ENCODE assay signal across 10 cellular contexts in the genomic region with DNA sequence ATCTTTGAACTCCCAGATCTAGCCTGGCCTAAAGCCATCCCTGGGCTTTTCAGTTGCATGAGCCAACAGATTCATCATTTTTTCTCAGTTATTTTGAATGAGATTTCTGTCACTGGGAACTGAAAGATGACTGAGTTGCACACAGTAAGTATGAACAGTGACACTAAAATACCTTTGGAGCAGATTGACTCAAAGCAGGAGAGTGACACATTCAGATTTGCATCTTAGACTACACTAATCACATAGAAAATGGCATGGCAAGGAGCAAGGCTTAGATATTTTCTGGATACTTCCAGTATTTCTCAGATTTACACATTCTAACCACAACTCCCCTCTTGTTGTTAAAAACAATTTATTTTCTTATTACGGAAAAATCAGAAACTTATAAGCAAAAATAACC. TPM values are rescaled to one million over a fixed set of nuclear protein-coding genes. Genes with fewer than 3 reads are reported as not detected.
DNase-seq lines count a peak whose midpoint lies in the region; ATAC-seq lines count a peak whose summit lies in the region.
"Had no signal": no experiment of that assay in that cellular context is flagged by ENCODE, and none has a peak within 500 bp of the region (broad histone marks: within the 10 kb centered on the region; RNA-seq: fewer than 3 reads in every experiment).

No MANE protein-coding gene starts in this region.

- ATAC-seq in GM18867 (IDR thresholded peaks at IDR 0.05; ENCODE audit: unreplicated experiment), result peak; percentile 92
- ATAC-seq in GM21367 (IDR thresholded peaks at IDR 0.05; ENCODE audit: unreplicated experiment), result peak; percentile 91
- peak; percentile 94 for ATAC-seq in HG03095 (IDR thresholded peaks at IDR 0.05; ENCODE audit: unreplicated experiment)
- no peak for ATAC-seq in left colon

- no peak for DNase-seq in epithelial cell of prostate (ENCODE audit: low read depth, low spot score)
- DNase-seq in left colon, result no peak
- no peak for DNase-seq in SIG-M5 treated with dmso at 0.1 percent for 504 hours (lab: John Stamatoyannopoulos, UW; ENCODE audit: unreplicated experiment)
- DNase-seq in foreskin melanocyte, result no peak
- no peak for DNase-seq in GM19240 (ENCODE audit: insufficient read length, low spot score)
- DNase-seq: effector CD4-positive, alpha-beta T cell; psoas muscle had no signal

- H3K27ac ChIP-seq in epithelial cell of prostate, result peak overlapping the region; percentile 78
- H3K27ac ChIP-seq: psoas muscle had no signal

- intact Hi-C loops in left colon (cut with DNase I, micrococcal nuclease), result no loop called here

RNA-seq across cellular contexts. Expression of gene SEC62, which starts 32.8 kb away (rescaled TPM):
- 10 to 100 TPM; 80.8 to 87.0 TPM for total RNA-seq in left colon

RNA-seq across cellular contexts. Expression of gene GPR160, which starts 38.4 kb away (rescaled TPM):
- total RNA-seq in left colon, result 10 to 100 TPM; 65.7 to 82.6 TPM
